In the genomic region with DNA sequence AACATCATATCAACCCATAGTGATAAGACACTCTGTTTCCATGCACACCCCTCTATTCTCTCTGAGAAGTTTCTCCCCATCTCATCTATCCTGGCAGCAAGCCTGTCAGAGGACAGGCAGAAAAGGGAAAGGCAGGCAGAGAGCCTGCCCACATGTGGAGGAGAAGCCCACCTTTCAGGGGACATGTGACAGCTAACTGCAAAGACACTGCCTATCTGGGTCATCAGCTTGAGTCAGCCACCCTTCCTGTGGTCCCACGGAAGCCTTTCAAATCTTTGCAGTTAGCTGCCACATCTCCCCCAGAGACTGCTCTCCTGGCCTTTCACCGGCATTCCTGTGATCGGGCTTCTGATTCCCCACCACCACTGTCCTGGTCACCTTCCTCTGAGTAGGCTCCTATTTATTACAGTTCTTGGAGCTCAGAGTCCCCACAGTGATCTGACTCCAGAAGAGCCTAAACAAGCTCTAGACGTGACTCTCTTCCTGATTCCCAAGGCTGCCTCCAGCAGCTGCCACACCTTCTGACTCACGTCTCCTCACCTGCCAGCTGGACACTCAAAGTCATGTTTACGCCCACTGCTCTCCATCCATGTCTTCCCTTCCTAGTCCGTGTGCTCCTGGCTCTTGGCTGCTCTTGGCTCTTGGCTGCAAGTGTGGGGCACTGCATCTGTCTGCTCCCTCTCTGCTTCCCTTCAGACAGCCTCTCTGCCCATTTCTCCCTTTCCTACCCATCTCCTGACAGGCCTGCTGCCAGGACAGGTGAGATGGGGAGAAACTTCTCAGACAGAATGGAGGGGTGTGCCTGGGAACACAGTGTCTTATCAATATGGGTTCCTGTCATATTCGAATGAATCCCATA, we compare ENCODE assay signal across 22 cellular contexts. TPM values are rescaled to one million over a fixed set of nuclear protein-coding genes. Genes with fewer than 3 reads are reported as not detected.
DNase-seq lines count a peak whose midpoint lies in the region; ATAC-seq and TF ChIP-seq lines count a peak whose summit lies in the region.
"Had no signal": no experiment of that assay in that cellular context is flagged by ENCODE, and none has a peak within 500 bp of the region (broad histone marks: within the 10 kb centered on the region; RNA-seq: fewer than 3 reads in every experiment).

No MANE protein-coding gene starts in this region.

- H3K27ac Mint-ChIP-seq in stimulated activated effector memory CD8-positive, alpha-beta T cell treated with anti-CD3 and anti-CD28 coated beads, Interleukin-12 subunit alpha, Interleukin-12 subunit beta, amount 100 ng/mL, for 72 hours = peak overlapping the region; percentile 23
- H3K27ac Mint-ChIP-seq in activated naive CD4-positive, alpha-beta T cell treated with anti-CD3 and anti-CD28 coated beads for 36 hours = no peak overlapping the region
- H3K27ac Mint-ChIP-seq: dendritic cell treated with granulocyte-macrophage colony-stimulating factor and Interleukin-4, amounts not matched to agents 40 ng/mL and 50 ng/mL, for 4 days; HFFc6 had no signal

- no peaks in the 10 kb centered on the region for H3K36me3 ChIP-seq in SJSA1

- intact Hi-C loops in activated naive CD4-positive, alpha-beta T cell treated with anti-CD3 and anti-CD28 coated beads for 36 hours (cut with micrococcal nuclease) = no loop called here

- H3K27me3 ChIP-seq in SJSA1 (replicated peaks) (peaks cover 73% of the 10 kb centered on the region), foreskin keratinocyte (peaks cover 59% of the 10 kb centered on the region)

- H3K36me3 Mint-ChIP-seq in stimulated activated effector memory CD8-positive, alpha-beta T cell treated with anti-CD3 and anti-CD28 coated beads, Interleukin-12 subunit alpha, Interleukin-12 subunit beta, amount 100 ng/mL, for 72 hours = no peaks in the 10 kb centered on the region
- no peaks in the 10 kb centered on the region for H3K36me3 Mint-ChIP-seq in activated naive CD4-positive, alpha-beta T cell treated with anti-CD3 and anti-CD28 coated beads for 36 hours (ENCODE audit: low read depth)

- ATAC-seq in foreskin keratinocyte = peak; percentile 82
- no peak for ATAC-seq in stimulated activated effector memory CD8-positive, alpha-beta T cell treated with anti-CD3 and anti-CD28 coated beads, Interleukin-12 subunit alpha, Interleukin-12 subunit beta, amount 100 ng/mL, for 72 hours
- ATAC-seq in GM21737 (IDR thresholded peaks at IDR 0.05; ENCODE audit: unreplicated experiment) = no peak
- ATAC-seq: left lobe of liver had no signal

- CTCF ChIA-PET in activated naive CD4-positive, alpha-beta T cell treated with anti-CD3 and anti-CD28 coated beads for 36 hours (lab: Charles Lee) = interaction anchor here (1.2 kb wide), 1 partner anchor 190 kb away, joined by 3 read pairs; no protein-coding TSS in a partner anchor

- TF ChIP-seq CTCF in foreskin keratinocyte (conservative IDR thresholded peaks at IDR 0.05) = peak; percentile 11

- no peaks in the 10 kb centered on the region for H3K27me3 Mint-ChIP-seq in activated naive CD4-positive, alpha-beta T cell treated with anti-CD3 and anti-CD28 coated beads for 36 hours (ENCODE audit: low read depth)

- DNase-seq in NCI-H2107 treated with DMSO at 0.1 percent for 48 hours (lab: John Stamatoyannopoulos, UW; ENCODE audit: unreplicated experiment) = peak; percentile 17
- no peak for DNase-seq in NCI-H2107 (lab: John Stamatoyannopoulos, UW)
- DNase-seq in SJSA1 (ENCODE audit: low read depth in 1 of 2, low spot score in 2 of 2) = peak; percentile 84 to 94
- peak; percentile 26 to 56 for DNase-seq in foreskin keratinocyte
- no peak for DNase-seq in stimulated activated effector memory CD8-positive, alpha-beta T cell treated with anti-CD3 and anti-CD28 coated beads, Interleukin-12 subunit alpha, Interleukin-12 subunit beta, amount 100 ng/mL, for 72 hours (ENCODE audit: low spot score in 2 of 2)
- DNase-seq in activated naive CD4-positive, alpha-beta T cell treated with anti-CD3 and anti-CD28 coated beads for 36 hours = no peak
- no peak for DNase-seq in NAMALWA (ENCODE audit: low spot score)
- DNase-seq: activated effector memory CD4-positive, alpha-beta T cell treated with Interleukin-2 at 50 U/mL for 16 hours; C1 segment of cervical spinal cord; HFFc6; hippocampal formation had no signal

- peaks cover 8% of the 10 kb centered on the region for H3K4me1 ChIP-seq in SJSA1 (replicated peaks)
- H3K4me1 ChIP-seq in foreskin keratinocyte = peaks cover 11% of the 10 kb centered on the region

- H3K4me1 Mint-ChIP-seq in stimulated activated effector memory CD8-positive, alpha-beta T cell treated with anti-CD3 and anti-CD28 coated beads, Interleukin-12 subunit alpha, Interleukin-12 subunit beta, amount 100 ng/mL, for 72 hours = peaks cover 31% of the 10 kb centered on the region
- H3K4me1 Mint-ChIP-seq in activated naive CD4-positive, alpha-beta T cell treated with anti-CD3 and anti-CD28 coated beads for 36 hours (ENCODE audit: low read depth) = peaks cover 26% of the 10 kb centered on the region

- H3K4me3 ChIP-seq in SJSA1 = no peak overlapping the region

- H3K9me3 Mint-ChIP-seq in stimulated activated effector memory CD8-positive, alpha-beta T cell treated with anti-CD3 and anti-CD28 coated beads, Interleukin-12 subunit alpha, Interleukin-12 subunit beta, amount 100 ng/mL, for 72 hours = no peaks in the 10 kb centered on the region
- no peaks in the 10 kb centered on the region for H3K9me3 Mint-ChIP-seq in activated naive CD4-positive, alpha-beta T cell treated with anti-CD3 and anti-CD28 coated beads for 36 hours
- H3K9me3 Mint-ChIP-seq: dendritic cell treated with granulocyte-macrophage colony-stimulating factor and Interleukin-4, amounts not matched to agents 40 ng/mL and 50 ng/mL, for 4 days; HFFc6 had no signal

- H3K4me3 Mint-ChIP-seq in stimulated activated effector memory CD8-positive, alpha-beta T cell treated with anti-CD3 and anti-CD28 coated beads, Interleukin-12 subunit alpha, Interleukin-12 subunit beta, amount 100 ng/mL, for 72 hours = no peak overlapping the region
- no peak overlapping the region for H3K4me3 Mint-ChIP-seq in activated naive CD4-positive, alpha-beta T cell treated with anti-CD3 and anti-CD28 coated beads for 36 hours
- H3K4me3 Mint-ChIP-seq: dendritic cell treated with granulocyte-macrophage colony-stimulating factor and Interleukin-4, amounts not matched to agents 40 ng/mL and 50 ng/mL, for 4 days; HFFc6 had no signal

- no peak overlapping the region for H3K27ac ChIP-seq in SJSA1
- no peak overlapping the region for H3K27ac ChIP-seq in foreskin keratinocyte
- H3K27ac ChIP-seq: VCaP had no signal

- peaks cover 11% of the 10 kb centered on the region for H3K9me3 ChIP-seq in SJSA1 (replicated peaks)

RNA-seq across cellular contexts. Expression of gene KRT1, which starts 7.5 kb away (rescaled TPM):
- 1.00 TPM in 1 of 2 replicates, not detected in the other for total RNA-seq in SJSA1 (2014; rRNA removed; shearing (Covaris generic))
- total RNA-seq in foreskin keratinocyte = 0.71 and 1.0 TPM in 2 replicates
- polyA plus RNA-seq in foreskin keratinocyte = 0.47 and 0.56 TPM in 2 replicates
- not detected for total RNA-seq in activated naive CD4-positive, alpha-beta T cell treated with anti-CD3 and anti-CD28 coated beads for 36 hours
- total RNA-seq: A172; activated CD8-positive, alpha-beta memory T cell treated with anti-CD3 and anti-CD28 coated beads for 36 hours; astrocyte; fibroblast of lung; G401; HFFc6; left lobe of liver; M059J; myocyte had no signal
- polyA plus RNA-seq: fibroblast of lung had no signal

RNA-seq across cellular contexts. Expression of gene KRT77, which starts 15.6 kb away (rescaled TPM):
- total RNA-seq in SJSA1 (2014; rRNA removed; shearing (Covaris generic)) = not detected in 2 replicates
- 0.03 TPM in 1 of 2 replicates, not detected in the other for total RNA-seq in foreskin keratinocyte
- polyA plus RNA-seq in foreskin keratinocyte = 0.01 TPM in 1 of 2 replicates, not detected in the other
- not detected for total RNA-seq in activated naive CD4-positive, alpha-beta T cell treated with anti-CD3 and anti-CD28 coated beads for 36 hours
- total RNA-seq: A172; activated CD8-positive, alpha-beta memory T cell treated with anti-CD3 and anti-CD28 coated beads for 36 hours; astrocyte; fibroblast of lung; G401; HFFc6; left lobe of liver; M059J; myocyte had no signal
- polyA plus RNA-seq: fibroblast of lung had no signal

RNA-seq across cellular contexts. Expression of gene KRT2, which starts 35.7 kb away (rescaled TPM):
- total RNA-seq in SJSA1 (2014; rRNA removed; shearing (Covaris generic)) = not detected in 2 replicates
- not detected in 2 replicates for total RNA-seq in foreskin keratinocyte
- polyA plus RNA-seq in foreskin keratinocyte = not detected in 2 replicates
- not detected for total RNA-seq in activated naive CD4-positive, alpha-beta T cell treated with anti-CD3 and anti-CD28 coated beads for 36 hours
- total RNA-seq: A172; activated CD8-positive, alpha-beta memory T cell treated with anti-CD3 and anti-CD28 coated beads for 36 hours; astrocyte; fibroblast of lung; G401; HFFc6; left lobe of liver; M059J; myocyte had no signal
- polyA plus RNA-seq: fibroblast of lung had no signal

Comparison
In these comparisons a context has a peak if more than half of its experiments do, and no peak if none do; other contexts are left out.
1. DNase-seq: peak in NCI-H2107 treated with DMSO at 0.1 percent for 48 hours (single experiment), SJSA1 (2 of 2) and foreskin keratinocyte (2 of 2); none in NCI-H2107 (single experiment), stimulated activated effector memory CD8-positive, alpha-beta T cell treated with anti-CD3 and anti-CD28 coated beads, Interleukin-12 subunit alpha, Interleukin-12 subunit beta, amount 100 ng/mL, for 72 hours (0 of 2), activated naive CD4-positive, alpha-beta T cell treated with anti-CD3 and anti-CD28 coated beads for 36 hours (single experiment) and NAMALWA (single experiment).